ENCODE assay signal across 10 cellular contexts in the genomic region with DNA sequence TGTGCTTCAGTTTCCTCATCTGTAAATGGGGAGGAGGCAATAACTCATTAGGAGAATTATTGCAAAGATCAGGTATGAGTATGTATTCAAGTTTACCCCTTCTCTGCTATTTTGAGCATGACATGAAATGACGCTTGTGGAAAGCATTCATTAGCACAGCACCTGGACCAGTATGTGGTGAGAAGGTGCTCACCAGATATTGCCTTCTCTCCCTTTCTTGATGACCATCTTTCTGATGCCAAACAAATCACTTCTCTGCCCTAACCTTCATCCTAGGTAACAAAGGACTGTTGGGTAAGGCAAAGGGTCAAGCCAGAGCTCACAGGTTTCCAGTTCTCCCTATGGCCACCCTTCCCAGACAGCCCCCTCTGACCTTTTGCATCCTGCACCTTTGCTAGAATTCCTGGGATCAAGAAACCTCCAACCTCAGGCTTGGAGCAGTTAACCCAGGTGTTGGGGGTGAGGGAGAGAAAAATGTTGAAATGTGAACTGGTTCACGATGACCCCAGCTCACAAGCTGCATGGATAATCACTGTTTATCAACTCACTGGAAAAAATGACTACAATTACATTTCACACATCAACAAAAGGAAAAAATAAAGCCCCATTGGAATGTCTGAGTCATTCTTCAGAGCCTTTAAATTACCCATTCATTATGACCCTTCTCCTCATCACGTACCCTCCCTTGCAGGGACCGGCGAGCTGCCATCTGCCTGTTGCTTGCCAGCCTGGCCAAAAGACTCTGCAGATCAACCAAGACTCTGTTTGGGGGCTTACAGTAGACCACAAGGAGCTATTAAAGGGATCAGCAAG. TPM values are rescaled to one million over a fixed set of nuclear protein-coding genes. Genes with fewer than 3 reads are reported as not detected.
DNase-seq lines count a peak whose midpoint lies in the region; ATAC-seq and TF ChIP-seq lines count a peak whose summit lies in the region.
"Had no signal": no experiment of that assay in that cellular context is flagged by ENCODE, and none has a peak within 500 bp of the region (broad histone marks: within the 10 kb centered on the region; RNA-seq: fewer than 3 reads in every experiment).

No MANE protein-coding gene starts in this region.

- DNase-seq in AG04450 (ENCODE audit: low read depth, low spot score) = peak; percentile 38
- peak; percentile 62 for DNase-seq in HS-27A (ENCODE audit: low read depth)
- peak; percentile 46 for DNase-seq in amniotic stem cell (lab: John Stamatoyannopoulos, UW)
- DNase-seq in lung microvascular endothelial cell (ENCODE audit: low read depth in 2 of 2) = peak; percentile 76 to 92
- DNase-seq in NCI-H128 (lab: John Stamatoyannopoulos, UW; ENCODE audit: unreplicated experiment) = no peak
- DNase-seq in effector memory CD4-positive, alpha-beta T cell = no peak
- DNase-seq: GF-D8, NCI-H1436 treated with DMSO at 0.1 percent for 48 hours had no signal

- no peaks in the 10 kb centered on the region for H3K9me3 ChIP-seq in AG04450 (ENCODE audit: control insufficient read depth, insufficient read depth, low read length)
- H3K9me3 ChIP-seq in effector memory CD4-positive, alpha-beta T cell (ENCODE audit: control insufficient read depth, low read length) = no peaks in the 10 kb centered on the region

- no peak for ATAC-seq in HG02973 (IDR thresholded peaks at IDR 0.05; ENCODE audit: unreplicated experiment)
- ATAC-seq in GM19452 (IDR thresholded peaks at IDR 0.05; ENCODE audit: unreplicated experiment) = no peak

- no peaks in the 10 kb centered on the region for H3K36me3 ChIP-seq in effector memory CD4-positive, alpha-beta T cell (ENCODE audit: control insufficient read depth, insufficient read depth, low read length)

- H3K27ac ChIP-seq in AG04450 (ENCODE audit: low read depth, low read length) = peak overlapping the region; percentile 75
- H3K27ac ChIP-seq in effector memory CD4-positive, alpha-beta T cell (ENCODE audit: insufficient read depth, low read length, poor library complexity, severe bottlenecking) = no peak overlapping the region

- no peak overlapping the region for H3K4me3 ChIP-seq in AG04450 (ENCODE audit: low read depth, low read length)
- no peak overlapping the region for H3K4me3 ChIP-seq in effector memory CD4-positive, alpha-beta T cell (ENCODE audit: insufficient read depth, low read depth, low read length, poor library complexity, severe bottlenecking)

- POLR2A ChIA-PET in AG04450 (lab: Yijun Ruan, JAX) = interaction anchor here (0.6 to 2.2 kb wide), 9 partner anchors 9 to 1863 kb away, joined by 3 to 9 read pairs (median 5); a partner anchor contains a TSS

- CTCF ChIA-PET in AG04450 (lab: Charles Lee) = interaction anchor here (0.9 to 1.6 kb wide), 3 partner anchors 108 to 439 kb away, joined by 3 to 7 read pairs (median 6); no protein-coding TSS in a partner anchor

- no peaks in the 10 kb centered on the region for H3K27me3 ChIP-seq in AG04450 (ENCODE audit: control insufficient read depth, insufficient read depth, low read length)
- no peaks in the 10 kb centered on the region for H3K27me3 ChIP-seq in effector memory CD4-positive, alpha-beta T cell (replicated peaks; ENCODE audit: control insufficient read depth, insufficient read depth, low read length, poor library complexity, severe bottlenecking)

- TF ChIP-seq CTCF in AG04450 (IDR thresholded peaks at IDR 0.05; ENCODE audit: low read depth, low read length) = no peak

- peaks cover 8% of the 10 kb centered on the region for H3K4me1 ChIP-seq in effector memory CD4-positive, alpha-beta T cell (ENCODE audit: control insufficient read depth, insufficient read depth, low read length, poor library complexity, severe bottlenecking)

RNA-seq across cellular contexts. Expression of a gene that starts 41.6 kb away (rescaled TPM):
- 381 and 463 TPM in 2 replicates for polyA plus RNA-seq in AG04450 (2011; rRNA removed)
- polyA minus RNA-seq in AG04450 (2011; rRNA and poly(A)+ RNA removed) = 582 and 710 TPM in 2 replicates
- 45.1 and 62.1 TPM in 2 replicates for total RNA-seq in lung microvascular endothelial cell

Comparison
In these comparisons a context has a peak if more than half of its experiments do, and no peak if none do; other contexts are left out.
1. DNase-seq: peak in AG04450 (single experiment), HS-27A (single experiment), amniotic stem cell (single experiment) and lung microvascular endothelial cell (2 of 2); none in NCI-H128 (single experiment) and effector memory CD4-positive, alpha-beta T cell (0 of 3).